In genomic region chr20:45374101-45374467, GRCh38 we compare ENCODE assay signal across 8 cellular contexts. TPM values are rescaled to one million over a fixed set of nuclear protein-coding genes. Genes with fewer than 3 reads are reported as not detected.
DNase-seq lines count a peak whose midpoint lies in the region; ATAC-seq, FAIRE-seq and TF ChIP-seq lines count a peak whose summit lies in the region.

No MANE protein-coding gene starts in this region.

- no peak for TF ChIP-seq CTCF in keratinocyte (optimal IDR thresholded peaks at IDR 0.05 in 1 of 3, IDR thresholded peaks at IDR 0.05 in 1 of 3, conservative IDR thresholded peaks at IDR 0.05 in 1 of 3; ENCODE audit: extremely low read depth in 1 of 3, insufficient read depth in 2 of 3, low read length in 3 of 3)

- H3K4me1 ChIP-seq in keratinocyte (ENCODE audit: control insufficient read depth, extremely low read depth, insufficient read depth, low read length) (peaks cover 5% of the 10 kb centered on the region), stomach smooth muscle (ENCODE audit: control insufficient read depth, insufficient read depth, low read length) (peaks cover 24% of the 10 kb centered on the region)

- no peak overlapping the region for H3K9ac ChIP-seq in keratinocyte (ENCODE audit: control insufficient read depth, extremely low read depth, insufficient read depth, low read length)
- H3K9ac ChIP-seq in stomach smooth muscle (ENCODE audit: low read length in 2 of 2), result peak overlapping the region in 1 of 2 donors; percentile 36

- DNase-seq in T-helper 2 cell treated with Interferon-gamma antibody and Interleukin-4, amounts not matched to agents 5 μg/mL and 100 μg/mL, for 36 hours (ENCODE audit: low spot score), result no peak
- no peak for DNase-seq in T-helper 2 cell
- DNase-seq in keratinocyte (ENCODE audit: low read depth, low spot score), result no peak
- DNase-seq in NCI-H2227 treated with DMSO at 0.1 percent for 48 hours (lab: John Stamatoyannopoulos, UW), result no peak
- no peak for DNase-seq in hypothalamus (lab: John Stamatoyannopoulos, UW)

- H3K27ac ChIP-seq in keratinocyte (ENCODE audit: control insufficient read depth, insufficient read depth, low read length) (no peak overlapping the region), stomach smooth muscle (ENCODE audit: low read length) (peak overlapping the region; percentile 89)

- H2AFZ ChIP-seq in keratinocyte (ENCODE audit: control insufficient read depth, low read length), result no peak overlapping the region

- peaks cover 1% of the 10 kb centered on the region for H3K36me3 Mint-ChIP-seq in T-helper 2 cell treated with Interferon-gamma antibody and Interleukin-4, amounts not matched to agents 5 μg/mL and 100 μg/mL, for 36 hours (ENCODE audit: low read depth)
- peaks cover 11% of the 10 kb centered on the region for H3K36me3 Mint-ChIP-seq in activated T-helper 17 cell treated with anti-CD3 and anti-CD28 coated beads, Interleukin-2, amount 50 U/mL, for 72 hours (ENCODE audit: low read depth)

- H3K4me3 ChIP-seq in keratinocyte (ENCODE audit: control insufficient read depth in 2 of 3, extremely low read depth in 1 of 3, insufficient read depth in 2 of 3, low read depth in 1 of 3, low read length in 3 of 3) (peak overlapping the region in 1 of 3 experiments; percentile 73), stomach smooth muscle (ENCODE audit: low read length in 2 of 2) (peak overlapping the region in 1 of 2 donors; percentile 80)

- H3K9me3 ChIP-seq in keratinocyte (ENCODE audit: control insufficient read depth, low read depth, low read length) (no peaks in the 10 kb centered on the region), stomach smooth muscle (ENCODE audit: control insufficient read depth in 2 of 2, low read length in 2 of 2) (no peaks in the 10 kb centered on the region)

- no peaks in the 10 kb centered on the region for H3K9me1 ChIP-seq in keratinocyte (ENCODE audit: control insufficient read depth, extremely low read depth, insufficient read depth, low read length)

- peaks cover 13% of the 10 kb centered on the region for H3K4me1 Mint-ChIP-seq in T-helper 2 cell treated with Interferon-gamma antibody and Interleukin-4, amounts not matched to agents 5 μg/mL and 100 μg/mL, for 36 hours (ENCODE audit: low read depth)
- peaks cover 6% of the 10 kb centered on the region for H3K4me1 Mint-ChIP-seq in activated T-helper 17 cell treated with anti-CD3 and anti-CD28 coated beads, Interleukin-2, amount 50 U/mL, for 72 hours

- dilution Hi-C loops in keratinocyte (cut with MboI; ENCODE audit: extremely low pct_ligation_motif_present, low sequenced_read_pairs), result no loop called here

- H3K4me2 ChIP-seq in keratinocyte (ENCODE audit: control insufficient read depth, extremely low read depth, insufficient read depth, low read depth, low read length), result peak overlapping the region; percentile 92

- H3K27me3 ChIP-seq in keratinocyte (ENCODE audit: control insufficient read depth, extremely low read depth, insufficient read depth, low read length) (no peaks in the 10 kb centered on the region), stomach smooth muscle (ENCODE audit: control insufficient read depth in 1 of 2, insufficient read depth in 2 of 2, low read length in 2 of 2) (no peaks in the 10 kb centered on the region)

- H3K27me3 Mint-ChIP-seq in T-helper 2 cell treated with Interferon-gamma antibody and Interleukin-4, amounts not matched to agents 5 μg/mL and 100 μg/mL, for 36 hours (ENCODE audit: low read depth), result no peaks in the 10 kb centered on the region
- H3K27me3 Mint-ChIP-seq in activated T-helper 17 cell treated with anti-CD3 and anti-CD28 coated beads, Interleukin-2, amount 50 U/mL, for 72 hours, result no peaks in the 10 kb centered on the region

- no peak overlapping the region for H3K27ac Mint-ChIP-seq in T-helper 2 cell treated with Interferon-gamma antibody and Interleukin-4, amounts not matched to agents 5 μg/mL and 100 μg/mL, for 36 hours
- peak overlapping the region; percentile 85 for H3K27ac Mint-ChIP-seq in activated T-helper 17 cell treated with anti-CD3 and anti-CD28 coated beads, Interleukin-2, amount 50 U/mL, for 72 hours

- no peaks in the 10 kb centered on the region for H3K9me3 Mint-ChIP-seq in T-helper 2 cell treated with Interferon-gamma antibody and Interleukin-4, amounts not matched to agents 5 μg/mL and 100 μg/mL, for 36 hours
- H3K9me3 Mint-ChIP-seq in activated T-helper 17 cell treated with anti-CD3 and anti-CD28 coated beads, Interleukin-2, amount 50 U/mL, for 72 hours, result no peaks in the 10 kb centered on the region

- peaks cover 0 to 1% of the 10 kb centered on the region in 2 experiments for H3K36me3 ChIP-seq in keratinocyte (ENCODE audit: control insufficient read depth in 2 of 2, extremely low read depth in 1 of 2, insufficient read depth in 2 of 2, low read length in 2 of 2)
- H3K36me3 ChIP-seq in stomach smooth muscle (ENCODE audit: control insufficient read depth in 2 of 2, insufficient read depth in 2 of 2, low read length in 2 of 2), result peaks cover 0 to 7% of the 10 kb centered on the region in 2 donors

- H3K4me3 Mint-ChIP-seq in T-helper 2 cell treated with Interferon-gamma antibody and Interleukin-4, amounts not matched to agents 5 μg/mL and 100 μg/mL, for 36 hours, result peak overlapping the region; percentile 77
- peak overlapping the region; percentile 84 for H3K4me3 Mint-ChIP-seq in activated T-helper 17 cell treated with anti-CD3 and anti-CD28 coated beads, Interleukin-2, amount 50 U/mL, for 72 hours

- no peak for FAIRE-seq in keratinocyte (lab: Jason Lieb, UNC)

- H3K79me2 ChIP-seq in keratinocyte (ENCODE audit: control insufficient read depth, insufficient read depth, low read length), result no peaks in the 10 kb centered on the region

- ATAC-seq in activated T-helper 17 cell treated with anti-CD3 and anti-CD28 coated beads, Interleukin-2, amount 50 U/mL, for 72 hours (replicated peaks), result no peak
- no peak for ATAC-seq in HG03354 (IDR thresholded peaks at IDR 0.05; ENCODE audit: poor library complexity, severe bottlenecking, unreplicated experiment)

- H4K20me1 ChIP-seq in keratinocyte (ENCODE audit: control insufficient read depth, extremely low read depth, insufficient read depth, low read length), result no peaks in the 10 kb centered on the region

RNA-seq across cellular contexts. Expression of gene TP53TG5, which starts 4.0 kb away (rescaled TPM):
- total RNA-seq in activated T-helper 17 cell treated with anti-CD3 and anti-CD28 coated beads, Interleukin-2, amount 50 U/mL, for 72 hours, result under 1 TPM; 0.11 to 0.50 TPM
- not detected in 3 replicates for polyA plus RNA-seq in keratinocyte
- polyA plus RNA-seq in keratinocyte (2011; ENCODE audit: low read depth), result not detected
- not detected in 2 replicates for polyA plus RNA-seq in keratinocyte (2011; cell fraction: cytosol; rRNA removed)
- 0.22 TPM in 1 of 2 replicates, not detected in the other for polyA plus RNA-seq in keratinocyte (2011; cell fraction: nucleus; rRNA removed)
- polyA plus RNA-seq in keratinocyte (2012; ENCODE audit: low replicate concordance), result 0.34 and 0.44 TPM in 2 replicates
- polyA minus RNA-seq in keratinocyte, result not detected in 3 replicates
- polyA minus RNA-seq in keratinocyte (2011; cell fraction: cytosol; rRNA and poly(A)+ RNA removed), result not detected
- polyA minus RNA-seq in keratinocyte (2011; cell fraction: nucleus; rRNA and poly(A)+ RNA removed), result not detected in 2 replicates

RNA-seq across cellular contexts. Expression of gene SYS1, which starts 11.1 kb away (rescaled TPM):
- 10 to 100 TPM; 29.9 to 32.9 TPM for total RNA-seq in activated T-helper 17 cell treated with anti-CD3 and anti-CD28 coated beads, Interleukin-2, amount 50 U/mL, for 72 hours
- 16.8 to 29.8 TPM (median 22.0 TPM) in 3 replicates for polyA plus RNA-seq in keratinocyte
- 2.4 TPM for polyA plus RNA-seq in keratinocyte (2011; ENCODE audit: low read depth)
- polyA plus RNA-seq in keratinocyte (2011; cell fraction: cytosol; rRNA removed), result 18.0 and 21.4 TPM in 2 replicates
- 17.8 and 20.3 TPM in 2 replicates for polyA plus RNA-seq in keratinocyte (2011; cell fraction: nucleus; rRNA removed)
- 13.0 and 16.6 TPM in 2 replicates for polyA plus RNA-seq in keratinocyte (2012; ENCODE audit: low replicate concordance)
- 41.4 to 75.8 TPM (median 52.7 TPM) in 3 replicates for polyA minus RNA-seq in keratinocyte
- 55.8 TPM for polyA minus RNA-seq in keratinocyte (2011; cell fraction: cytosol; rRNA and poly(A)+ RNA removed)
- 14.1 and 18.9 TPM in 2 replicates for polyA minus RNA-seq in keratinocyte (2011; cell fraction: nucleus; rRNA and poly(A)+ RNA removed)

RNA-seq across cellular contexts. Expression of gene SDC4, which starts 25.9 kb away (rescaled TPM):
- total RNA-seq in activated T-helper 17 cell treated with anti-CD3 and anti-CD28 coated beads, Interleukin-2, amount 50 U/mL, for 72 hours, result 10 to 100 TPM; 21.6 to 62.6 TPM
- polyA plus RNA-seq in keratinocyte, result 114 to 206 TPM (median 140 TPM) in 3 replicates
- polyA plus RNA-seq in keratinocyte (2011; ENCODE audit: low read depth), result 28.2 TPM
- polyA plus RNA-seq in keratinocyte (2011; cell fraction: cytosol; rRNA removed), result 68.5 and 78.5 TPM in 2 replicates
- polyA plus RNA-seq in keratinocyte (2011; cell fraction: nucleus; rRNA removed), result 189 and 212 TPM in 2 replicates
- polyA plus RNA-seq in keratinocyte (2012; ENCODE audit: low replicate concordance), result 187 and 229 TPM in 2 replicates
- 183 to 252 TPM (median 197 TPM) in 3 replicates for polyA minus RNA-seq in keratinocyte
- 145 TPM for polyA minus RNA-seq in keratinocyte (2011; cell fraction: cytosol; rRNA and poly(A)+ RNA removed)
- 171 and 233 TPM in 2 replicates for polyA minus RNA-seq in keratinocyte (2011; cell fraction: nucleus; rRNA and poly(A)+ RNA removed)

RNA-seq across cellular contexts. Expression of gene DBNDD2, which starts 34.0 kb away (rescaled TPM):
- 10 to 100 TPM in 1 of 2 donors, 1 to 10 TPM in 1; 4.6 to 12.5 TPM for total RNA-seq in activated T-helper 17 cell treated with anti-CD3 and anti-CD28 coated beads, Interleukin-2, amount 50 U/mL, for 72 hours
- 33.8 to 42.3 TPM (median 37.4 TPM) in 3 replicates for polyA plus RNA-seq in keratinocyte
- 22.8 TPM for polyA plus RNA-seq in keratinocyte (2011; ENCODE audit: low read depth)
- polyA plus RNA-seq in keratinocyte (2011; cell fraction: cytosol; rRNA removed), result 40.6 and 52.3 TPM in 2 replicates
- polyA plus RNA-seq in keratinocyte (2011; cell fraction: nucleus; rRNA removed), result 24.9 and 25.0 TPM in 2 replicates
- polyA plus RNA-seq in keratinocyte (2012; ENCODE audit: low replicate concordance), result 31.8 and 32.8 TPM in 2 replicates
- polyA minus RNA-seq in keratinocyte, result 15.8 to 30.9 TPM (median 19.2 TPM) in 3 replicates
- 8.8 TPM for polyA minus RNA-seq in keratinocyte (2011; cell fraction: cytosol; rRNA and poly(A)+ RNA removed)
- 5.4 and 5.7 TPM in 2 replicates for polyA minus RNA-seq in keratinocyte (2011; cell fraction: nucleus; rRNA and poly(A)+ RNA removed)

RNA-seq across cellular contexts. Expression of gene PIGT, which starts 41.9 kb away (rescaled TPM):
- total RNA-seq in activated T-helper 17 cell treated with anti-CD3 and anti-CD28 coated beads, Interleukin-2, amount 50 U/mL, for 72 hours, result 10 to 100 TPM; 34.4 to 67.9 TPM
- 25.9 to 37.6 TPM (median 26.5 TPM) in 3 replicates for polyA plus RNA-seq in keratinocyte
- 26.7 TPM for polyA plus RNA-seq in keratinocyte (2011; ENCODE audit: low read depth)
- polyA plus RNA-seq in keratinocyte (2011; cell fraction: cytosol; rRNA removed), result 29.0 and 38.7 TPM in 2 replicates
- polyA plus RNA-seq in keratinocyte (2011; cell fraction: nucleus; rRNA removed), result 45.6 and 57.8 TPM in 2 replicates
- 39.5 and 44.2 TPM in 2 replicates for polyA plus RNA-seq in keratinocyte (2012; ENCODE audit: low replicate concordance)
- 25.6 to 90.6 TPM (median 30.8 TPM) in 3 replicates for polyA minus RNA-seq in keratinocyte
- polyA minus RNA-seq in keratinocyte (2011; cell fraction: cytosol; rRNA and poly(A)+ RNA removed), result 41.1 TPM
- polyA minus RNA-seq in keratinocyte (2011; cell fraction: nucleus; rRNA and poly(A)+ RNA removed), result 26.4 and 29.9 TPM in 2 replicates
